12 cellular contexts compared by ENCODE assay signal in the genomic region with DNA sequence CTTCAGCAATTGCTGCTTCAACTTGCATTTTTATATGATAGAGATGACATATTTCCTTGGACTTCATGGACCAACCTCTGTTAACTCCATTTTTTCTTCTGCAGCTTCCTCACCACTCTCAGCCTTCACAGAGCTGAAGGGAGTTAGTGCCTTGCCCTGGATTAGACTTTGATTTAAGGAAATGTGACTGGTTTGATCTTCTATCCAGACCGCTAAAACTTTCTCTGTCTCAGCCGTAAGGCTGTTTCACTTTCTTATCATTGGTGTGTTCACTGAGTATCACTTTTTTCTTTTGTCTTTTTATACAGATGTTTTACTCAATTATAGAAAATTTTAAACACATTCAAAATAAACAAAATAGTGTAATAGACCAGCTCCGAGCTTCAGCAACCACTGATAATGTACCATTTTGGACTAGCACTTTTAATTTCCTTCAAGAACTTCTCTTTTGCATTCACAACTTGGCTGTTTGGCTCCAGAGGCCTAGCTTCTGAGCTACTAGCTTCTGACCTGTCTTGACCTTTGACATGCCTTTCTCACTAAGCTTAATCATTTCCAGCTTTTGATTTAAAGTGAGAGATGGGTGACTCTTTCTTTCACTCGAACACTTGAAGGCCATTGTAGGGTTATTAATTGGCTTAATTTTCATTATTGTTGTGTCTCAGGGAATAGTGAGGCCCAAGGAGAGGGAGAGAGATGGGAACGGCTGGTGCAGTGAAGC. TPM values are rescaled to one million over a fixed set of nuclear protein-coding genes. Genes with fewer than 3 reads are reported as not detected.
DNase-seq lines count a peak whose midpoint lies in the region; ATAC-seq, FAIRE-seq and TF ChIP-seq lines count a peak whose summit lies in the region.
"Had no signal": no experiment of that assay in that cellular context is flagged by ENCODE, and none has a peak within 500 bp of the region (broad histone marks: within the 10 kb centered on the region; RNA-seq: fewer than 3 reads in every experiment).

No MANE protein-coding gene starts in this region.

- peaks cover 92% of the 10 kb centered on the region for H3K79me2 ChIP-seq in GM12878 (ENCODE audit: control insufficient read depth, insufficient read depth, low read length)

- H3K36me3 ChIP-seq in GM12878 (ENCODE audit: control insufficient read depth in 2 of 2, insufficient read depth in 2 of 2, low read length in 1 of 2) = no peaks in the 10 kb centered on the region; a peak in 1 of 4 replicates
- H3K36me3 ChIP-seq in vagina = no peaks in the 10 kb centered on the region
- H3K36me3 ChIP-seq: BE2C, HAP-1 had no signal

- no peak for TF ChIP-seq EP300 in GM12878 (IDR thresholded peaks at IDR 0.05; ENCODE audit: borderline replicate concordance in 1 of 2, control insufficient read depth in 1 of 2, low read depth in 2 of 2, low read length in 2 of 2)

- TF ChIP-seq POLR2A in GM12878 (IDR thresholded peaks at IDR 0.05; ENCODE audit: low read depth, low read length) (no peak), vagina (IDR thresholded peaks at IDR 0.05) (no peak)

- FAIRE-seq in GM12878 (lab: Jason Lieb, UNC) = no peak
- FAIRE-seq: colon had no signal

- BruUV-seq in GM12878 (replicated peaks; lab: Mats Ljungman, UMichigan) = no TSS peak

- peaks cover 84% of the 10 kb centered on the region for H3K4me1 Mint-ChIP-seq in activated naive CD4-positive, alpha-beta T cell treated with anti-CD3 and anti-CD28 coated beads, Interleukin-2, amount 10 ng/mL, durations not matched to agents 7 days and 5 days
- peaks cover 92% of the 10 kb centered on the region for H3K4me1 Mint-ChIP-seq in stimulated activated naive CD8-positive, alpha-beta T cell treated with anti-CD3 and anti-CD28 coated beads, Interleukin-15, amount 100 ng/mL, for 72 hours
- H3K4me1 Mint-ChIP-seq in osteocyte (ENCODE audit: unreplicated experiment) = peaks cover 56% of the 10 kb centered on the region

- intact Hi-C loops in GM12878 (cut with micrococcal nuclease; ENCODE audit: unreplicated experiment) (no loop called here), vagina (cut with DNase I) (no loop called here), dorsolateral prefrontal cortex (cut with DNase I) (no loop called here)

- WGBS in GM12878 (ENCODE audit: insufficient coverage, insufficient replicate concordance, low lambda C conversion rate, missing lambda C conversion rate) = 87% methylated on average over 5 of the region's 5 CpGs

- H3K9me3 Mint-ChIP-seq in activated naive CD4-positive, alpha-beta T cell treated with anti-CD3 and anti-CD28 coated beads, Interleukin-2, amount 10 ng/mL, durations not matched to agents 7 days and 5 days = no peaks in the 10 kb centered on the region
- H3K9me3 Mint-ChIP-seq in stimulated activated naive CD8-positive, alpha-beta T cell treated with anti-CD3 and anti-CD28 coated beads, Interleukin-15, amount 100 ng/mL, for 72 hours = no peaks in the 10 kb centered on the region
- H3K9me3 Mint-ChIP-seq in osteocyte (ENCODE audit: unreplicated experiment) = peaks cover 5% of the 10 kb centered on the region

- CTCF ChIA-PET in activated naive CD4-positive, alpha-beta T cell treated with anti-CD3 and anti-CD28 coated beads, Interleukin-2, amount 10 ng/mL, durations not matched to agents 7 days and 5 days (lab: Charles Lee) = no interaction called here
- CTCF ChIA-PET in GM12878 (lab: Yijun Ruan, JAX) = interaction anchor here (0.7 to 1.9 kb wide), 8 partner anchors 8 to 454 kb away, joined by 3 to 9 read pairs (median 4); no protein-coding TSS in a partner anchor

- peak overlapping the region; percentile 18; the same call in 1 of the 2 replicates for H3K9ac ChIP-seq in GM12878 (ENCODE audit: control insufficient read depth, insufficient read depth, low read length)

- TF ChIP-seq RAD21 in GM12878 (IDR thresholded peaks at IDR 0.05; ENCODE audit: insufficient read depth, low read depth, low read length) = no peak

- RAD21 ChIA-PET in GM12878 (lab: Charles Lee; ENCODE audit: unreplicated experiment) = interaction anchor here (0.8 to 2.2 kb wide), 9 partner anchors 8 to 516 kb away, joined by 3 to 15 read pairs (median 7); a partner anchor contains a TSS

- H3K27me3 Mint-ChIP-seq in activated naive CD4-positive, alpha-beta T cell treated with anti-CD3 and anti-CD28 coated beads, Interleukin-2, amount 10 ng/mL, durations not matched to agents 7 days and 5 days = no peaks in the 10 kb centered on the region
- no peaks in the 10 kb centered on the region for H3K27me3 Mint-ChIP-seq in stimulated activated naive CD8-positive, alpha-beta T cell treated with anti-CD3 and anti-CD28 coated beads, Interleukin-15, amount 100 ng/mL, for 72 hours
- H3K27me3 Mint-ChIP-seq in osteocyte (ENCODE audit: unreplicated experiment) = no peaks in the 10 kb centered on the region

- H3K4me3 Mint-ChIP-seq in activated naive CD4-positive, alpha-beta T cell treated with anti-CD3 and anti-CD28 coated beads, Interleukin-2, amount 10 ng/mL, durations not matched to agents 7 days and 5 days = peak overlapping the region; percentile 58
- H3K4me3 Mint-ChIP-seq in stimulated activated naive CD8-positive, alpha-beta T cell treated with anti-CD3 and anti-CD28 coated beads, Interleukin-15, amount 100 ng/mL, for 72 hours = peak overlapping the region; percentile 77 to 90
- H3K4me3 Mint-ChIP-seq in osteocyte (ENCODE audit: unreplicated experiment) = no peak overlapping the region

- H4K20me1 ChIP-seq in GM12878 (ENCODE audit: control insufficient read depth, insufficient read depth) = no peaks in the 10 kb centered on the region

- peak overlapping the region; percentile 84 for H3K4me2 ChIP-seq in GM12878 (ENCODE audit: control insufficient read depth, insufficient read depth)

- H3K4me1 ChIP-seq in GM12878 (ENCODE audit: control insufficient read depth, insufficient read depth, low read length) (peaks cover 57% of the 10 kb centered on the region), vagina (peaks cover 94% of the 10 kb centered on the region)

- peak overlapping the region; percentile 81 for H3K27ac Mint-ChIP-seq in activated naive CD4-positive, alpha-beta T cell treated with anti-CD3 and anti-CD28 coated beads, Interleukin-2, amount 10 ng/mL, durations not matched to agents 7 days and 5 days
- H3K27ac Mint-ChIP-seq in stimulated activated naive CD8-positive, alpha-beta T cell treated with anti-CD3 and anti-CD28 coated beads, Interleukin-15, amount 100 ng/mL, for 72 hours = peak overlapping the region; percentile 92 to 93
- no peak overlapping the region for H3K27ac Mint-ChIP-seq in osteocyte (ENCODE audit: unreplicated experiment)

- H3K4me3 ChIP-seq in GM12878 (peak overlapping the region; percentile 37), vagina (no peak overlapping the region), dorsolateral prefrontal cortex (no peak overlapping the region)
- H3K4me3 ChIP-seq: HAP-1 had no signal

- no peaks in the 10 kb centered on the region for H3K27me3 ChIP-seq in GM12878 (replicated peaks in 1 of 2; ENCODE audit: control insufficient read depth in 2 of 2, insufficient read depth in 2 of 2, low read length in 1 of 2)
- H3K27me3 ChIP-seq in vagina = no peaks in the 10 kb centered on the region
- no peaks in the 10 kb centered on the region for H3K27me3 ChIP-seq in dorsolateral prefrontal cortex
- H3K27me3 ChIP-seq: BE2C had no signal

- H2AFZ ChIP-seq in GM12878 (ENCODE audit: control insufficient read depth, low read depth, low read length) = no peak overlapping the region

- ATAC-seq in HG03095 (IDR thresholded peaks at IDR 0.05; ENCODE audit: unreplicated experiment) (peak; percentile 33), GM12878 (peak; percentile 32)
- ATAC-seq in stimulated activated naive CD8-positive, alpha-beta T cell treated with anti-CD3 and anti-CD28 coated beads, Interleukin-15, amount 100 ng/mL, for 72 hours = peak; percentile 54

- POLR2A ChIA-PET in GM12878 (lab: Charles Lee) = interaction anchor here (0.6 to 3.4 kb wide), 5 partner anchors 7 to 92 kb away, joined by 3 to 17 read pairs (median 3); no protein-coding TSS in a partner anchor

- H3K36me3 Mint-ChIP-seq in activated naive CD4-positive, alpha-beta T cell treated with anti-CD3 and anti-CD28 coated beads, Interleukin-2, amount 10 ng/mL, durations not matched to agents 7 days and 5 days = peaks cover 8% of the 10 kb centered on the region
- peaks cover 2% of the 10 kb centered on the region for H3K36me3 Mint-ChIP-seq in osteocyte (ENCODE audit: unreplicated experiment)

- H3K27ac ChIP-seq in GM12878 (ENCODE audit: control insufficient read depth, insufficient read depth) (peak overlapping the region; percentile 59), vagina (no peak overlapping the region), dorsolateral prefrontal cortex (no peak overlapping the region)

- SMC1A ChIA-PET in GM12878 (lab: Charles Lee; ENCODE audit: uncharacterized antibody, unreplicated experiment) = interaction anchor here (0.8 to 6.1 kb wide), 15 partner anchors 8 to 515 kb away, joined by 3 to 44 read pairs (median 4); a partner anchor contains a TSS

- H3K9me3 ChIP-seq in GM12878 (replicated peaks; ENCODE audit: control insufficient read depth, insufficient read depth, low read length) (no peaks in the 10 kb centered on the region; the same call in 2 of the 3 replicates), vagina (no peaks in the 10 kb centered on the region)
- H3K9me3 ChIP-seq: BE2C, HAP-1 had no signal

- TF ChIP-seq CTCF in GM12878 (IDR thresholded peaks at IDR 0.05 in 2 of 3, conservative IDR thresholded peaks at IDR 0.05 in 1 of 3; ENCODE audit: control insufficient read depth in 2 of 3, extremely low read depth in 1 of 3, insufficient read depth in 1 of 3, low read depth in 3 of 3, low read length in 3 of 3) (no peak), vagina (IDR thresholded peaks at IDR 0.05) (no peak), osteocyte (IDR thresholded peaks at IDR 0.05) (no peak), dorsolateral prefrontal cortex (IDR thresholded peaks at IDR 0.05 in 54 of 56, conservative IDR thresholded peaks at IDR 0.05 in 2 of 56; ENCODE audit: low read depth in 1 of 56, partially characterized antibody in 56 of 56) (no peak)

- in situ Hi-C loops in GM12878 (cut with MboI) = loop anchor here (10.0 kb wide), 1 partner anchor 509 kb away; no protein-coding TSS in a partner anchor

- DNase-seq in activated naive CD4-positive, alpha-beta T cell treated with anti-CD3 and anti-CD28 coated beads, Interleukin-2, amount 10 ng/mL, durations not matched to agents 7 days and 5 days = peak; percentile 28
- DNase-seq in activated naive CD4-positive, alpha-beta T cell (lab: John Stamatoyannopoulos, UW) = no peak
- DNase-seq in GM12878 (ENCODE audit: low read depth, low spot score) = no peak
- DNase-seq in stimulated activated naive CD8-positive, alpha-beta T cell treated with anti-CD3 and anti-CD28 coated beads, Interleukin-15, amount 100 ng/mL, for 72 hours = no peak
- no peak for DNase-seq in vagina (ENCODE audit: extremely low spot score in 2 of 2)
- DNase-seq in osteocyte (ENCODE audit: extremely low spot score, unreplicated experiment) = no peak
- no peak for DNase-seq in dorsolateral prefrontal cortex
- DNase-seq: BE2C, NCI-H187 had no signal

RNA-seq across cellular contexts. Expression of a gene that starts 9.3 kb away (rescaled TPM):
- total RNA-seq in GM12878 (2013; cell fraction: nucleolus; rRNA removed) = 33.9 and 40.9 TPM in 2 replicates
- total RNA-seq in GM12878 (2014; rRNA removed) (23.5 and 25.0 TPM in 2 replicates), GM12878 (2014; rRNA removed; fragmentation: Illumina TruSeq; extraction: Trizol) (24.6 and 26.4 TPM in 2 replicates), GM12878 (2021) (28.4 and 31.5 TPM in 2 replicates), vagina (99.4 TPM), osteocyte (55.7 and 61.6 TPM in 2 replicates), dorsolateral prefrontal cortex (100 to 1,000 TPM in 3 of 120 experiments, 10 to 100 TPM in 117; 27.7 to 122 (median 55.1) TPM)
- polyA plus RNA-seq in GM12878 (2011; ENCODE audit: low read depth) = 5.9 TPM
- polyA plus RNA-seq in GM12878 (2011; rRNA removed) (77.7 and 106 TPM in 2 replicates), GM12878 (2014; fragmentation: Illumina TruSeq; extraction: Trizol) (23.4 and 24.9 TPM in 2 replicates), GM12878 (2014; fragmentation: Nextera tagmentation; extraction: Ambion mirVana) (1 to 10 TPM; 9.4 to 9.9 TPM), GM12878 (2014; rRNA removed) (14.5 and 17.4 TPM in 2 replicates), GM12878 (2016; fragmentation: Nextera tagmentation; extraction: Ambion mirVana) (10 to 100 TPM; 17.0 to 34.8 TPM)
- 38.8 and 41.7 TPM in 2 replicates for polyA plus RNA-seq in GM12878 (2011; cell fraction: cytosol; rRNA removed)
- polyA plus RNA-seq in GM12878 (2011; cell fraction: nucleus; rRNA removed) = 31.0 and 37.9 TPM in 2 replicates
- 13.1 and 16.3 TPM in 2 replicates for polyA plus RNA-seq in GM12878 (2012)
- polyA minus RNA-seq in GM12878 (2011; rRNA and poly(A)+ RNA removed) = 71.1 and 138 TPM in 2 replicates
- polyA minus RNA-seq in GM12878 (2011; cell fraction: cytosol; rRNA and poly(A)+ RNA removed) = 30.9 and 41.6 TPM in 2 replicates
- 20.1 and 37.7 TPM in 2 replicates for polyA minus RNA-seq in GM12878 (2011; cell fraction: nucleus; rRNA and poly(A)+ RNA removed)
